ENCODE assay signal across 13 cellular contexts in genomic region chr5:147872744-147873435, GRCh38. TPM values are rescaled to one million over a fixed set of nuclear protein-coding genes. Genes with fewer than 3 reads are reported as not detected.
"Had no signal": no experiment of that assay in that cellular context is flagged by ENCODE, and none has a peak within 500 bp of the region (broad histone marks: within the 10 kb centered on the region; RNA-seq: fewer than 3 reads in every experiment).

No MANE protein-coding gene starts in this region.

RNA-seq across cellular contexts. Expression of gene SCGB3A2, which starts 5.6 kb away (rescaled TPM):
- total RNA-seq: activated CD4-positive, alpha-beta T cell treated with anti-CD3 and anti-CD28 coated beads for 36 hours; activated CD4-positive, alpha-beta T cell treated with anti-CD3 and anti-CD28 coated beads, Interleukin-2, amount 10 ng/mL, durations not matched to agents 7 days and 5 days; activated CD8-positive, alpha-beta T cell treated with anti-CD3 and anti-CD28 coated beads, Interleukin-2, amount 10 ng/mL, durations not matched to agents 7 days and 5 days; activated naive CD8-positive, alpha-beta T cell treated with anti-CD3 and anti-CD28 coated beads, Interleukin-2, amount 10 ng/mL, durations not matched to agents 7 days and 5 days; activated T-helper 2 cell treated with anti-CD3 and anti-CD28 coated beads, Interferon-gamma antibody, Interleukin-2, Interleukin-4, amounts not matched to agents 10 μg/mL and 5 μg/mL and 100 μg/mL, durations not matched to agents 14 hours and 24 hours and 36 hours; ascending aorta; cardiac muscle cell; MCF 10A; RPMI7951; SJCRH30; T-helper 1 cell treated with Interleukin-12 subunit alpha and Interleukin-12 subunit beta and Interleukin-4 antibody, amounts not matched to agents 30 ng/mL and 1 ng/mL, for 36 hours; T-helper 2 cell treated with Interferon-gamma antibody and Interleukin-4, amounts not matched to agents 100 ng/mL and 5 ng/mL, for 36 hours had no signal
- polyA plus RNA-seq: adipose tissue had no signal

RNA-seq across cellular contexts. Expression of gene C5orf46, which starts 33.4 kb away (rescaled TPM):
- total RNA-seq: activated CD4-positive, alpha-beta T cell treated with anti-CD3 and anti-CD28 coated beads for 36 hours; activated CD4-positive, alpha-beta T cell treated with anti-CD3 and anti-CD28 coated beads, Interleukin-2, amount 10 ng/mL, durations not matched to agents 7 days and 5 days; activated CD8-positive, alpha-beta T cell treated with anti-CD3 and anti-CD28 coated beads, Interleukin-2, amount 10 ng/mL, durations not matched to agents 7 days and 5 days; activated naive CD8-positive, alpha-beta T cell treated with anti-CD3 and anti-CD28 coated beads, Interleukin-2, amount 10 ng/mL, durations not matched to agents 7 days and 5 days; activated T-helper 2 cell treated with anti-CD3 and anti-CD28 coated beads, Interferon-gamma antibody, Interleukin-2, Interleukin-4, amounts not matched to agents 10 μg/mL and 5 μg/mL and 100 μg/mL, durations not matched to agents 14 hours and 24 hours and 36 hours; cardiac muscle cell; T-helper 1 cell treated with Interleukin-12 subunit alpha and Interleukin-12 subunit beta and Interleukin-4 antibody, amounts not matched to agents 30 ng/mL and 1 ng/mL, for 36 hours; T-helper 2 cell treated with Interferon-gamma antibody and Interleukin-4, amounts not matched to agents 100 ng/mL and 5 ng/mL, for 36 hours had no signal

RNA-seq across cellular contexts. Expression of gene SPINK1, which starts 41.4 kb away (rescaled TPM):
- total RNA-seq: activated CD4-positive, alpha-beta T cell treated with anti-CD3 and anti-CD28 coated beads for 36 hours; activated CD4-positive, alpha-beta T cell treated with anti-CD3 and anti-CD28 coated beads, Interleukin-2, amount 10 ng/mL, durations not matched to agents 7 days and 5 days; activated CD8-positive, alpha-beta T cell treated with anti-CD3 and anti-CD28 coated beads, Interleukin-2, amount 10 ng/mL, durations not matched to agents 7 days and 5 days; activated naive CD8-positive, alpha-beta T cell treated with anti-CD3 and anti-CD28 coated beads, Interleukin-2, amount 10 ng/mL, durations not matched to agents 7 days and 5 days; activated T-helper 2 cell treated with anti-CD3 and anti-CD28 coated beads, Interferon-gamma antibody, Interleukin-2, Interleukin-4, amounts not matched to agents 10 μg/mL and 5 μg/mL and 100 μg/mL, durations not matched to agents 14 hours and 24 hours and 36 hours; ascending aorta; cardiac muscle cell; RPMI7951; SJCRH30; T-helper 1 cell treated with Interleukin-12 subunit alpha and Interleukin-12 subunit beta and Interleukin-4 antibody, amounts not matched to agents 30 ng/mL and 1 ng/mL, for 36 hours; T-helper 2 cell treated with Interferon-gamma antibody and Interleukin-4, amounts not matched to agents 100 ng/mL and 5 ng/mL, for 36 hours had no signal
